Comparison of ENCODE assay signal across 9 cellular contexts in genomic region chr6:107716688-107717089, GRCh38.
DNase-seq lines count a peak whose midpoint lies in the region; ATAC-seq, FAIRE-seq and TF ChIP-seq lines count a peak whose summit lies in the region.
"Had no signal": no experiment of that assay in that cellular context is flagged by ENCODE, and none has a peak within 500 bp of the region (broad histone marks: within the 10 kb centered on the region; RNA-seq: fewer than 3 reads in every experiment).

No MANE protein-coding gene starts in this region.

- DNase-seq in GM12891 (ENCODE audit: insufficient read length, low spot score): peak; percentile 44
- peak; percentile 67 for DNase-seq in activated effector memory CD4-positive, alpha-beta T cell treated with Interleukin-2 at 50 U/mL for 16 hours
- DNase-seq in naive B cell: peak; percentile 70
- no peak for DNase-seq in C1 segment of cervical spinal cord (lab: John Stamatoyannopoulos, UW)
- no peak for DNase-seq in NCI-H1930 (lab: John Stamatoyannopoulos, UW)

- peak; percentile 82 for FAIRE-seq in GM12891 (lab: Jason Lieb, UNC)
- FAIRE-seq: islet of Langerhans had no signal

- H3K4me1 Mint-ChIP-seq in naive B cell: peaks cover 27 to 33% (median 32%) of the 10 kb centered on the region in 3 donors

- ATAC-seq in HG03103 (IDR thresholded peaks at IDR 0.05; ENCODE audit: low read depth, unreplicated experiment) (peak; percentile 77), SK-N-SH treated with all-trans-retinoic acid at 6 μM for 48 hours (peak; percentile 58), naive B cell (ENCODE audit: low read depth in 2 of 2) (peak; percentile 98 to 99), HG02610 (IDR thresholded peaks at IDR 0.05; ENCODE audit: unreplicated experiment) (no peak)

- peak overlapping the region; percentile 4 to 88 (median 81) for H3K4me3 Mint-ChIP-seq in naive B cell

- peaks cover 0 to 7% (median 3%) of the 10 kb centered on the region in 7 donors for H3K9me3 Mint-ChIP-seq in naive B cell

- peaks cover 8 to 9% of the 10 kb centered on the region in 2 donors for H3K36me3 Mint-ChIP-seq in naive B cell

- peak overlapping the region; percentile 83 to 99 (median 86) for H3K27ac Mint-ChIP-seq in naive B cell

- no peak for TF ChIP-seq POLR2A in GM12891 (IDR thresholded peaks at IDR 0.05; ENCODE audit: low read depth, low read length)

- no peaks in the 10 kb centered on the region for H3K27me3 Mint-ChIP-seq in naive B cell

TF ChIP-seq in GM12891, 5 proteins besides CTCF, POLR2A, EP300 and RAD21:
- TF ChIP-seq SPI1 (IDR thresholded peaks at IDR 0.05; ENCODE audit: low read depth, low read length): peak; percentile 75
- no peak for TF ChIP-seq POU2F2 (IDR thresholded peaks at IDR 0.05; ENCODE audit: low read depth, low read length)
- no peak for TF ChIP-seq PAX5 (IDR thresholded peaks at IDR 0.05; ENCODE audit: insufficient read depth, low read length, severe bottlenecking)

TF ChIP-seq in SK-N-SH treated with all-trans-retinoic acid at 6 μM for 48 hours, 23 proteins besides CTCF, POLR2A, EP300 and RAD21:
- TF ChIP-seq BACH2 (CRISPR knock-in tag; IDR thresholded peaks at IDR 0.05; ENCODE audit: borderline replicate concordance) (no peak), POU6F1 (CRISPR knock-in tag; IDR thresholded peaks at IDR 0.05; ENCODE audit: borderline replicate concordance, low read depth) (no peak), ESRRG (CRISPR knock-in tag; IDR thresholded peaks at IDR 0.05) (no peak), ZFP3 (CRISPR knock-in tag; IDR thresholded peaks at IDR 0.05) (no peak), CSRNP3 (CRISPR knock-in tag; IDR thresholded peaks at IDR 0.05) (no peak)
TF ChIP-seq in SK-N-SH treated with all-trans-retinoic acid at 6 μM for 48 hours: peak in this region for 0.

Comparison
In these comparisons a context has a peak if more than half of its experiments do, and no peak if none do; other contexts are left out.
1. DNase-seq: peak in GM12891 (single experiment), activated effector memory CD4-positive, alpha-beta T cell treated with Interleukin-2 at 50 U/mL for 16 hours (single experiment) and naive B cell (single experiment); none in C1 segment of cervical spinal cord (0 of 14) and NCI-H1930 (0 of 2).